Comparison of ENCODE assay signal across 10 cellular contexts in genomic region chr5:607541-608285, GRCh38. TPM values are rescaled to one million over a fixed set of nuclear protein-coding genes. Genes with fewer than 3 reads are reported as not detected.
DNase-seq lines count a peak whose midpoint lies in the region; ATAC-seq and TF ChIP-seq lines count a peak whose summit lies in the region.
"Had no signal": no experiment of that assay in that cellular context is flagged by ENCODE, and none has a peak within 500 bp of the region (broad histone marks: within the 10 kb centered on the region; RNA-seq: fewer than 3 reads in every experiment).

No MANE protein-coding gene starts in this region.

- H2AFZ ChIP-seq in GM23248 = no peak overlapping the region

- H3K36me3 ChIP-seq in GM23248 (ENCODE audit: low read depth) (no peaks in the 10 kb centered on the region), lower lobe of right lung (no peaks in the 10 kb centered on the region)
- H3K36me3 ChIP-seq: gastrocnemius medialis had no signal

- DNase-seq in GM10248 (ENCODE audit: extremely low spot score) (peak; percentile 68), left colon (peak; percentile 29 to 35), GM23248 (no peak), GM19240 (ENCODE audit: insufficient read length, low spot score) (no peak), lower lobe of right lung (no peak)
- no peak for DNase-seq in stimulated activated naive CD4-positive, alpha-beta T cell (lab: John Stamatoyannopoulos, UW)
- DNase-seq: anterior cingulate cortex, gastrocnemius medialis had no signal

- no peak overlapping the region for H3K27ac ChIP-seq in GM23248
- no peak overlapping the region for H3K27ac ChIP-seq in lower lobe of right lung
- H3K27ac ChIP-seq: gastrocnemius medialis had no signal

- CTCF ChIA-PET in GM10248 (lab: Yijun Ruan, JAX) = interaction anchor here (0.7 to 1.4 kb wide), 2 partner anchors 27 to 290 kb away, joined by 3 to 6 read pairs; no protein-coding TSS in a partner anchor

- intact Hi-C loops in left colon (cut with DNase I, micrococcal nuclease) (no loop called here), lower lobe of right lung (cut with DNase I) (no loop called here)

- in situ Hi-C loops in GM23248 (cut with MboI) = no loop called here

- H3K9me3 ChIP-seq in GM23248 (ENCODE audit: low read depth) (no peaks in the 10 kb centered on the region), lower lobe of right lung (no peaks in the 10 kb centered on the region)
- H3K9me3 ChIP-seq: gastrocnemius medialis had no signal

- no peak overlapping the region for H3K4me3 ChIP-seq in GM23248
- H3K4me3 ChIP-seq in lower lobe of right lung = no peak overlapping the region
- H3K4me3 ChIP-seq: gastrocnemius medialis had no signal

- H4K20me1 ChIP-seq in GM23248 (ENCODE audit: insufficient read depth) = no peaks in the 10 kb centered on the region

- H3K4me2 ChIP-seq in GM23248 (ENCODE audit: unreplicated experiment) = no peak overlapping the region

- ATAC-seq in GM19395 (IDR thresholded peaks at IDR 0.05; ENCODE audit: unreplicated experiment) (peak; percentile 57), HG03565 (IDR thresholded peaks at IDR 0.05; ENCODE audit: unreplicated experiment) (peak; percentile 48), left colon (no peak), lower lobe of right lung (no peak)
- ATAC-seq: gastrocnemius medialis had no signal

- 77 to 79% methylated on average over 31 to 36 of the region's 36 CpGs for WGBS in GM23248 (ENCODE audit: low coverage in 1 of 2, low lambda C conversion rate in 2 of 2, missing lambda C conversion rate in 2 of 2), 2 experiments

- TF ChIP-seq CTCF in GM10248 (IDR thresholded peaks at IDR 0.05; ENCODE audit: control extremely low read depth, extremely low read depth, low read depth, missing control alignments) = no peak
- TF ChIP-seq CTCF in lower lobe of right lung (IDR thresholded peaks at IDR 0.05) = no peak

- H3K27me3 ChIP-seq in GM23248 (replicated peaks; ENCODE audit: insufficient read depth) (no peaks in the 10 kb centered on the region), lower lobe of right lung (ENCODE audit: low read depth) (peaks cover 43% of the 10 kb centered on the region)

- H3F3A ChIP-seq in GM23248 (ENCODE audit: insufficient read depth) = no peaks in the 10 kb centered on the region

- H3K4me1 ChIP-seq in GM23248 (ENCODE audit: insufficient read depth) (no peaks in the 10 kb centered on the region), lower lobe of right lung (peaks cover 1% of the 10 kb centered on the region)

- H3K9me2 ChIP-seq in GM23248 (ENCODE audit: insufficient read depth) = no peaks in the 10 kb centered on the region

- H3K9ac ChIP-seq in GM23248 = no peak overlapping the region

- H3K79me2 ChIP-seq in GM23248 (ENCODE audit: insufficient read depth) = peaks cover 2% of the 10 kb centered on the region

- POLR2A ChIA-PET in GM10248 (lab: Yijun Ruan, JAX) = no interaction called here

RNA-seq across cellular contexts. Expression of gene CEP72, which starts 4.4 kb away (rescaled TPM):
- 1 to 10 TPM; 4.1 to 8.2 TPM for total RNA-seq in left colon
- total RNA-seq in GM23248 (2014; rRNA removed; shearing (Covaris generic)) = 1.7 and 7.2 TPM in 2 replicates
- 1.7 and 2.4 TPM in 2 replicates for polyA plus RNA-seq in GM23248 (2016; fragmentation: Nextera tagmentation; extraction: Ambion mirVana)
- total RNA-seq in lower lobe of right lung = 10.6 TPM

Comparison
In these comparisons a context has a peak if more than half of its experiments do, and no peak if none do; other contexts are left out.
1. DNase-seq: peak in GM10248 (single experiment) and left colon (2 of 2); none in GM23248 (single experiment), GM19240 (single experiment), lower lobe of right lung (single experiment) and stimulated activated naive CD4-positive, alpha-beta T cell (0 of 6).
2. ATAC-seq: peak in GM19395 (single experiment) and HG03565 (single experiment); none in left colon (single experiment) and lower lobe of right lung (0 of 2).